ENCODE assay signal across 15 cellular contexts in genomic region chr10:11831520-11831951, GRCh38. TPM values are rescaled to one million over a fixed set of nuclear protein-coding genes. Genes with fewer than 3 reads are reported as not detected.
DNase-seq lines count a peak whose midpoint lies in the region; ATAC-seq, FAIRE-seq and TF ChIP-seq lines count a peak whose summit lies in the region.
"Had no signal": no experiment of that assay in that cellular context is flagged by ENCODE, and none has a peak within 500 bp of the region (broad histone marks: within the 10 kb centered on the region; RNA-seq: fewer than 3 reads in every experiment).

No MANE protein-coding gene starts in this region.

- FAIRE-seq in islet of Langerhans (lab: Jason Lieb, UNC) = peak; percentile 24
- FAIRE-seq in pancreas (lab: Jason Lieb, UNC) = no peak
- FAIRE-seq: frontal cortex had no signal

- no peak for ATAC-seq in WTC11
- ATAC-seq in pancreas = peak; percentile 77 to 92 (median 86)
- no peak for ATAC-seq in GM18858 (IDR thresholded peaks at IDR 0.05; ENCODE audit: unreplicated experiment)
- ATAC-seq: activated CD8-positive, alpha-beta T cell treated with anti-CD3 and anti-CD28 coated beads, Interleukin-2, amount 10 ng/mL, durations not matched to agents 7 days and 5 days; SK-N-SH treated with all-trans-retinoic acid at 6 μM for 48 hours had no signal

- H3K36me3 ChIP-seq in pancreas (no peaks in the 10 kb centered on the region), MG63 (no peaks in the 10 kb centered on the region)
- H3K36me3 ChIP-seq: thoracic aorta had no signal

- peaks cover 21 to 26% (median 22%) of the 10 kb centered on the region in 3 donors for H3K4me1 ChIP-seq in pancreas

- peaks cover 27% of the 10 kb centered on the region for H3K4me1 Mint-ChIP-seq in WTC11
- no peaks in the 10 kb centered on the region for H3K4me1 Mint-ChIP-seq in activated naive CD4-positive, alpha-beta T cell treated with anti-CD3 and anti-CD28 coated beads, Interleukin-2, amount 10 ng/mL, durations not matched to agents 7 days and 5 days
- H3K4me1 Mint-ChIP-seq: naive B cell had no signal

- H3K4me3 Mint-ChIP-seq in WTC11 = no peak overlapping the region
- H3K4me3 Mint-ChIP-seq in activated naive CD4-positive, alpha-beta T cell treated with anti-CD3 and anti-CD28 coated beads, Interleukin-2, amount 10 ng/mL, durations not matched to agents 7 days and 5 days = no peak overlapping the region
- H3K4me3 Mint-ChIP-seq: activated CD8-positive, alpha-beta T cell treated with anti-CD3 and anti-CD28 coated beads, Interleukin-2, amount 10 ng/mL, durations not matched to agents 7 days and 5 days; naive B cell had no signal

- peak overlapping the region; percentile 25 to 73 (median 54) for H3K27ac ChIP-seq in pancreas
- H3K27ac ChIP-seq: dorsolateral prefrontal cortex, thoracic aorta had no signal

- H3K36me3 Mint-ChIP-seq in WTC11 = no peaks in the 10 kb centered on the region
- H3K36me3 Mint-ChIP-seq in activated naive CD4-positive, alpha-beta T cell treated with anti-CD3 and anti-CD28 coated beads, Interleukin-2, amount 10 ng/mL, durations not matched to agents 7 days and 5 days = no peaks in the 10 kb centered on the region
- H3K36me3 Mint-ChIP-seq: naive B cell had no signal

- H3K9me3 Mint-ChIP-seq in WTC11 = no peaks in the 10 kb centered on the region
- H3K9me3 Mint-ChIP-seq in activated naive CD4-positive, alpha-beta T cell treated with anti-CD3 and anti-CD28 coated beads, Interleukin-2, amount 10 ng/mL, durations not matched to agents 7 days and 5 days = no peaks in the 10 kb centered on the region

- POLR2A ChIA-PET in WTC11 (lab: Charles Lee) = no interaction called here

- H3K27me3 Mint-ChIP-seq in WTC11 (ENCODE audit: low read depth) = no peaks in the 10 kb centered on the region
- H3K27me3 Mint-ChIP-seq in activated naive CD4-positive, alpha-beta T cell treated with anti-CD3 and anti-CD28 coated beads, Interleukin-2, amount 10 ng/mL, durations not matched to agents 7 days and 5 days = peaks cover 47% of the 10 kb centered on the region

- H3K27ac Mint-ChIP-seq in WTC11 = peak overlapping the region; percentile 33
- H3K27ac Mint-ChIP-seq in activated naive CD4-positive, alpha-beta T cell treated with anti-CD3 and anti-CD28 coated beads, Interleukin-2, amount 10 ng/mL, durations not matched to agents 7 days and 5 days = no peak overlapping the region
- H3K27ac Mint-ChIP-seq: activated CD8-positive, alpha-beta T cell treated with anti-CD3 and anti-CD28 coated beads, Interleukin-2, amount 10 ng/mL, durations not matched to agents 7 days and 5 days had no signal

- H3K27me3 ChIP-seq in pancreas (no peaks in the 10 kb centered on the region), MG63 (no peaks in the 10 kb centered on the region)

- intact Hi-C loops in pancreas (cut with DNase I) = no loop called here

- TF ChIP-seq CTCF in WTC11 (IDR thresholded peaks at IDR 0.05) = no peak
- no peak for TF ChIP-seq CTCF in pancreas (IDR thresholded peaks at IDR 0.05)

- WGBS in pancreas, 2 donors = 12% methylated on average over 7 of the region's 7 CpGs

- H3K4me3 ChIP-seq in pancreas (no peak overlapping the region), MG63 (no peak overlapping the region)
- H3K4me3 ChIP-seq: dorsolateral prefrontal cortex, thoracic aorta had no signal

- CTCF ChIA-PET in WTC11 (lab: Charles Lee) = interaction anchor here (1.5 to 2.4 kb wide), 3 partner anchors 22 to 49 kb away, joined by 4 to 9 read pairs (median 7); no protein-coding TSS in a partner anchor
- CTCF ChIA-PET in activated naive CD4-positive, alpha-beta T cell treated with anti-CD3 and anti-CD28 coated beads, Interleukin-2, amount 10 ng/mL, durations not matched to agents 7 days and 5 days (lab: Charles Lee) = interaction anchor here (0.8 kb wide), 1 partner anchor 11 kb away, joined by 4 read pairs; no protein-coding TSS in a partner anchor

- H3K9me3 ChIP-seq in pancreas (no peaks in the 10 kb centered on the region), MG63 (no peaks in the 10 kb centered on the region)
- H3K9me3 ChIP-seq: thoracic aorta had no signal

- DNase-seq in HuH-7 (ENCODE audit: low spot score) = peak; percentile 52
- no peak for DNase-seq in WTC11 (ENCODE audit: low spot score)
- peak in 1 of 6 donors; percentile 39 for DNase-seq in pancreas
- no peak for DNase-seq in MG63
- DNase-seq in activated CD8-positive, alpha-beta memory T cell treated with anti-CD3 and anti-CD28 coated beads, Interleukin-2, amount 50 U/mL, for 4 hours = no peak
- no peak for DNase-seq in activated naive CD4-positive, alpha-beta T cell treated with anti-CD3 and anti-CD28 coated beads, Interleukin-2, amount 10 ng/mL, durations not matched to agents 7 days and 5 days
- DNase-seq: activated CD8-positive, alpha-beta T cell treated with anti-CD3 and anti-CD28 coated beads, Interleukin-2, amount 10 ng/mL, durations not matched to agents 7 days and 5 days; anterior cingulate cortex; dorsolateral prefrontal cortex; naive B cell had no signal

TF ChIP-seq in WTC11, 78 proteins besides CTCF, POLR2A, EP300 and RAD21:
- TF ChIP-seq ZNF671 (CRISPR knock-in tag; IDR thresholded peaks at IDR 0.05) (no peak), MYBL2 (CRISPR knock-in tag; IDR thresholded peaks at IDR 0.05) (no peak), IRF2 (CRISPR knock-in tag; IDR thresholded peaks at IDR 0.05; ENCODE audit: borderline replicate concordance, low read depth) (no peak), PRRX2 (CRISPR knock-in tag; IDR thresholded peaks at IDR 0.05) (no peak), GABPB1 (CRISPR knock-in tag; IDR thresholded peaks at IDR 0.05) (peak; percentile 98)

RNA-seq across cellular contexts. Expression of gene PROSER2, which starts 8.4 kb away (rescaled TPM):
- total RNA-seq in WTC11 (2021) (7.3 to 8.7 TPM (median 8.5 TPM) in 3 replicates), pancreas (10 to 100 TPM in 3 of 6 donors, 1 to 10 TPM in 3; 5.7 to 21.2 (median 11.1) TPM)
- polyA plus RNA-seq in pancreas = 10 to 100 TPM in 1 of 2 donors, 1 to 10 TPM in 1; 8.1 to 12.4 TPM
- total RNA-seq in MG63 (2014; rRNA removed; shearing (Covaris generic); ENCODE audit: low replicate concordance) = 2.1 and 3.5 TPM in 2 replicates

Comparison
In these comparisons a context has a peak if more than half of its experiments do, and no peak if none do; other contexts are left out.
1. ATAC-seq: peak in pancreas (4 of 4); none in WTC11 (single experiment) and GM18858 (single experiment).